In genomic region chr7:93249749-93250148, GRCh38 we compare ENCODE assay signal across 23 cellular contexts. TPM values are rescaled to one million over a fixed set of nuclear protein-coding genes. Genes with fewer than 3 reads are reported as not detected.
DNase-seq lines count a peak whose midpoint lies in the region; TF ChIP-seq lines count a peak whose summit lies in the region.
"Had no signal": no experiment of that assay in that cellular context is flagged by ENCODE, and none has a peak within 500 bp of the region (broad histone marks: within the 10 kb centered on the region; RNA-seq: fewer than 3 reads in every experiment).

No MANE protein-coding gene starts in this region.

- H4K20me1 ChIP-seq in H9 (ENCODE audit: control insufficient read depth, insufficient read depth, insufficient read length), result no peaks in the 10 kb centered on the region

- H3T11ph ChIP-seq in H9 (ENCODE audit: low read length), result no peak overlapping the region

- H3K18ac ChIP-seq in H9 (ENCODE audit: insufficient read length, low read depth, low read length), result no peak overlapping the region

- H2BK15ac ChIP-seq in H9 (ENCODE audit: low read depth, low read length), result no peak overlapping the region

- no peak overlapping the region for H3K14ac ChIP-seq in H9 (ENCODE audit: insufficient read depth, low read length)

- H3K56ac ChIP-seq in H9 (ENCODE audit: insufficient read length, low read depth, low read length), result no peak overlapping the region

- WGBS in H9 (ENCODE audit: extremely low coverage, insufficient read length, low lambda C conversion rate), result no CpG with 5 or more reads among the region's 4 CpGs

- DNase-seq in H9 (peak; percentile 28), astrocyte of the hippocampus (ENCODE audit: low read depth, low spot score) (peak; percentile 69), fibroblast of villous mesenchyme (ENCODE audit: low read depth) (peak; percentile 49), renal cortical epithelial cell (ENCODE audit: low read depth) (peak; percentile 26), HT-29 (ENCODE audit: low spot score) (no peak), Kasumi-1 (lab: John Stamatoyannopoulos, UW) (no peak), NCI-H1092 (lab: John Stamatoyannopoulos, UW) (no peak)
- DNase-seq: activated CD8-positive, alpha-beta T cell treated with anti-CD3 and anti-CD28 coated beads for 36 hours; activated naive CD8-positive, alpha-beta T cell treated with anti-CD3 and anti-CD28 coated beads for 36 hours; activated T-cell treated with anti-CD3 and anti-CD28 coated beads, Interleukin-2, amount 50 U/mL, for 72 hours; C1 segment of cervical spinal cord; DMS153; effector memory CD8-positive, alpha-beta T cell; foreskin melanocyte; natural killer cell; NCI-H1694 treated with DMSO at 0.1 percent for 48 hours; NCI-H446 had no signal

- H3K79me2 ChIP-seq in H9 (ENCODE audit: insufficient read depth, low read length), result no peaks in the 10 kb centered on the region

- H2BK20ac ChIP-seq in H9 (ENCODE audit: low read depth, low read length, poor library complexity, severe bottlenecking), result no peak overlapping the region

- H3K9me3 ChIP-seq in H9 (ENCODE audit: control insufficient read depth, low read depth, low read length), result no peaks in the 10 kb centered on the region
- H3K9me3 ChIP-seq: HAP-1, prostate gland had no signal

- H3K4me3 Mint-ChIP-seq in H9, result no peak overlapping the region
- H3K4me3 Mint-ChIP-seq: activated CD8-positive, alpha-beta T cell treated with anti-CD3 and anti-CD28 coated beads for 36 hours; activated naive CD8-positive, alpha-beta T cell treated with anti-CD3 and anti-CD28 coated beads for 36 hours; activated T-cell treated with anti-CD3 and anti-CD28 coated beads, Interleukin-2, amount 50 U/mL, for 72 hours; effector memory CD8-positive, alpha-beta T cell; natural killer cell; T-helper 1 cell treated with Interleukin-12 subunit alpha and Interleukin-12 subunit beta and Interleukin-4 antibody, amounts not matched to agents 30 μg/mL and 1 μg/mL, for 36 hours had no signal

- no peaks in the 10 kb centered on the region for H3K4me1 Mint-ChIP-seq in H9

- H4K5ac ChIP-seq in H9 (ENCODE audit: insufficient read length, low read depth, low read length), result no peak overlapping the region

- no peak overlapping the region for H3K27ac ChIP-seq in H9 (ENCODE audit: insufficient read length, low read depth, low read length)
- H3K27ac ChIP-seq: prostate gland had no signal

- no peaks in the 10 kb centered on the region for H3K27me3 ChIP-seq in H9 (ENCODE audit: insufficient read depth, low read length)

- H3K4me2 ChIP-seq in H9 (ENCODE audit: insufficient read depth, insufficient read length, low read length), result no peak overlapping the region

- H3K27ac Mint-ChIP-seq in H9, result no peak overlapping the region; a peak in 1 of 7 replicates
- H3K27ac Mint-ChIP-seq: activated CD8-positive, alpha-beta T cell treated with anti-CD3 and anti-CD28 coated beads for 36 hours; activated naive CD8-positive, alpha-beta T cell treated with anti-CD3 and anti-CD28 coated beads for 36 hours; activated T-cell treated with anti-CD3 and anti-CD28 coated beads, Interleukin-2, amount 50 U/mL, for 72 hours; effector memory CD8-positive, alpha-beta T cell; natural killer cell; T-helper 1 cell treated with Interleukin-12 subunit alpha and Interleukin-12 subunit beta and Interleukin-4 antibody, amounts not matched to agents 30 μg/mL and 1 μg/mL, for 36 hours had no signal

- H2BK120ac ChIP-seq in H9 (ENCODE audit: low read depth, low read length, poor library complexity, severe bottlenecking), result no peak overlapping the region

- no peak overlapping the region for H2AFZ ChIP-seq in H9 (ENCODE audit: low read length)

- H3K36me3 Mint-ChIP-seq in H9 (ENCODE audit: insufficient read depth in 1 of 3, low read depth in 3 of 3), result no peaks in the 10 kb centered on the region
- H3K36me3 Mint-ChIP-seq: activated naive CD8-positive, alpha-beta T cell treated with anti-CD3 and anti-CD28 coated beads for 36 hours; natural killer cell had no signal

- no peak overlapping the region for H3K23ac ChIP-seq in H9 (ENCODE audit: insufficient read length, low read depth, low read length)

- H4K91ac ChIP-seq in H9 (ENCODE audit: insufficient read length, low read depth, low read length), result no peak overlapping the region

- no peak for TF ChIP-seq CTCF in H9 (conservative IDR thresholded peaks at IDR 0.05)
- no peak for TF ChIP-seq CTCF in fibroblast of villous mesenchyme (IDR thresholded peaks at IDR 0.05; ENCODE audit: insufficient read depth, low read depth, low read length)

- no peaks in the 10 kb centered on the region for H3K4me1 ChIP-seq in H9 (ENCODE audit: insufficient read depth, low read length)
- H3K4me1 ChIP-seq: prostate gland had no signal

- H3K4me3 ChIP-seq in fibroblast of villous mesenchyme (ENCODE audit: low read depth, low read length), result no peak overlapping the region
- H3K4me3 ChIP-seq: HAP-1, prostate gland had no signal

- no peak overlapping the region for H2BK5ac ChIP-seq in H9 (ENCODE audit: insufficient read length, low read length)

- no peak overlapping the region for H3K9ac ChIP-seq in H9 (ENCODE audit: extremely low read depth, insufficient read length, low read length)

- H2AK5ac ChIP-seq in H9 (ENCODE audit: insufficient read length, low read length), result no peak overlapping the region

- no peaks in the 10 kb centered on the region for H3K27me3 Mint-ChIP-seq in H9 (ENCODE audit: low read depth)
- H3K27me3 Mint-ChIP-seq: activated CD8-positive, alpha-beta T cell treated with anti-CD3 and anti-CD28 coated beads for 36 hours; activated naive CD8-positive, alpha-beta T cell treated with anti-CD3 and anti-CD28 coated beads for 36 hours; effector memory CD8-positive, alpha-beta T cell had no signal

- no peak overlapping the region for H3K4ac ChIP-seq in H9 (ENCODE audit: low read depth, low read length)

- H2BK12ac ChIP-seq in H9 (ENCODE audit: insufficient read length, low read depth, low read length), result no peak overlapping the region

- H3K79me1 ChIP-seq in H9 (ENCODE audit: insufficient read depth, low read depth, low read length, poor library complexity, severe bottlenecking), result no peaks in the 10 kb centered on the region

- no peaks in the 10 kb centered on the region for H3K23me2 ChIP-seq in H9 (ENCODE audit: insufficient read length, low read depth, low read length, poor library complexity, severe bottlenecking)

- H4K8ac ChIP-seq in H9 (replicated peaks; ENCODE audit: insufficient read length, low read depth, low read length), result no peak overlapping the region

- no peaks in the 10 kb centered on the region for H3K9me3 Mint-ChIP-seq in H9
- H3K9me3 Mint-ChIP-seq: activated CD8-positive, alpha-beta T cell treated with anti-CD3 and anti-CD28 coated beads for 36 hours; activated naive CD8-positive, alpha-beta T cell treated with anti-CD3 and anti-CD28 coated beads for 36 hours; activated T-cell treated with anti-CD3 and anti-CD28 coated beads, Interleukin-2, amount 50 U/mL, for 72 hours; effector memory CD8-positive, alpha-beta T cell; natural killer cell; T-helper 1 cell treated with Interleukin-12 subunit alpha and Interleukin-12 subunit beta and Interleukin-4 antibody, amounts not matched to agents 30 μg/mL and 1 μg/mL, for 36 hours had no signal

RNA-seq across cellular contexts. Expression of gene VPS50, which starts 17.6 kb away (rescaled TPM):
- 9.5 and 13.6 TPM in 2 replicates for total RNA-seq in H9 (2021)
- total RNA-seq in fibroblast of villous mesenchyme, result 28.3 and 45.8 TPM in 2 replicates
- total RNA-seq in renal cortical epithelial cell, result 49.3 and 56.6 TPM in 2 replicates
- 9.3 and 15.9 TPM in 2 replicates for total RNA-seq in HT-29 (2014; rRNA removed; shearing (Covaris generic))

RNA-seq across cellular contexts. Expression of gene HEPACAM2, which starts 23.5 kb away (rescaled TPM):
- total RNA-seq in H9 (2021), result not detected in 2 replicates
- total RNA-seq in fibroblast of villous mesenchyme, result not detected in 2 replicates
- 0.10 TPM in 1 of 2 replicates, not detected in the other for total RNA-seq in renal cortical epithelial cell
- total RNA-seq in HT-29 (2014; rRNA removed; shearing (Covaris generic)), result 1.9 and 2.3 TPM in 2 replicates
- total RNA-seq: activated CD8-positive, alpha-beta T cell treated with anti-CD3 and anti-CD28 coated beads for 36 hours; activated naive CD8-positive, alpha-beta T cell treated with anti-CD3 and anti-CD28 coated beads for 36 hours; activated T-cell treated with anti-CD3 and anti-CD28 coated beads, Interleukin-2, amount 50 U/mL, for 72 hours; HT1080; lung microvascular endothelial cell; MCF 10A; natural killer cell had no signal

Comparison
In these comparisons a context has a peak if more than half of its experiments do, and no peak if none do; other contexts are left out.
1. DNase-seq: peak in H9 (single experiment), astrocyte of the hippocampus (single experiment), fibroblast of villous mesenchyme (single experiment) and renal cortical epithelial cell (single experiment); none in HT-29 (single experiment), Kasumi-1 (0 of 2) and NCI-H1092 (single experiment).